24 cellular contexts compared by ENCODE assay signal in genomic region chr18:32303400-32303799, GRCh38.
"Had no signal": no experiment of that assay in that cellular context is flagged by ENCODE, and none has a peak within 500 bp of the region (broad histone marks: within the 10 kb centered on the region; RNA-seq: fewer than 3 reads in every experiment).

No MANE protein-coding gene starts in this region.

- ATAC-seq: activated CD8-positive, alpha-beta T cell treated with anti-CD3 and anti-CD28 coated beads, Interleukin-2, amount 10 ng/mL, durations not matched to agents 7 days and 5 days; stimulated activated memory B cell treated with anti-CD40 and anti-IgM and Interleukin-4, amounts not matched to agents 10 μg/mL and 1 μg/mL and 100 μg/mL, for 72 hours had no signal

- H3K36me3 Mint-ChIP-seq: immature natural killer cell; stimulated activated memory B cell treated with anti-CD40 and anti-IgM and Interleukin-4, amounts not matched to agents 10 μg/mL and 1 μg/mL and 100 μg/mL, for 72 hours had no signal

- H3K27ac ChIP-seq: hepatocyte, WERI-Rb-1 had no signal

- H3K9me3 Mint-ChIP-seq: activated CD4-positive, alpha-beta T cell treated with anti-CD3 and anti-CD28 coated beads, Interleukin-2, amount 10 ng/mL, durations not matched to agents 7 days and 5 days; activated T-helper 1 cell treated with anti-CD3 and anti-CD28 coated beads, Interleukin-12 subunit alpha, Interleukin-12 subunit beta, Interleukin-2, Interleukin-4 antibody, amounts not matched to agents 30 ng/mL and 10 ng/mL and 1 ng/mL, durations not matched to agents 14 hours and 24 hours and 36 hours; immature natural killer cell; stimulated activated memory B cell treated with anti-CD40 and anti-IgM and Interleukin-4, amounts not matched to agents 10 μg/mL and 1 μg/mL and 100 μg/mL, for 72 hours; type B pancreatic cell had no signal

- H3K27me3 ChIP-seq: hepatocyte, sigmoid colon, stomach, vagina had no signal

- H3K4me1 Mint-ChIP-seq: immature natural killer cell; stimulated activated memory B cell treated with anti-CD40 and anti-IgM and Interleukin-4, amounts not matched to agents 10 μg/mL and 1 μg/mL and 100 μg/mL, for 72 hours had no signal

- H3K4me3 Mint-ChIP-seq: activated CD4-positive, alpha-beta T cell treated with anti-CD3 and anti-CD28 coated beads, Interleukin-2, amount 10 ng/mL, durations not matched to agents 7 days and 5 days; activated CD8-positive, alpha-beta T cell treated with anti-CD3 and anti-CD28 coated beads, Interleukin-2, amount 10 ng/mL, durations not matched to agents 7 days and 5 days; activated T-helper 1 cell treated with anti-CD3 and anti-CD28 coated beads, Interleukin-12 subunit alpha, Interleukin-12 subunit beta, Interleukin-2, Interleukin-4 antibody, amounts not matched to agents 30 ng/mL and 10 ng/mL and 1 ng/mL, durations not matched to agents 14 hours and 24 hours and 36 hours; immature natural killer cell; stimulated activated memory B cell treated with anti-CD40 and anti-IgM and Interleukin-4, amounts not matched to agents 10 μg/mL and 1 μg/mL and 100 μg/mL, for 72 hours; type B pancreatic cell had no signal

- DNase-seq: activated CD4-positive, alpha-beta T cell treated with anti-CD3 and anti-CD28 coated beads, Interleukin-2, amount 10 ng/mL, durations not matched to agents 7 days and 5 days; activated CD4-positive, CD25-positive, alpha-beta regulatory T cell treated with anti-CD3 and anti-CD28 coated beads, Interleukin-2, amount 50 U/mL, for 72 hours; activated CD8-positive, alpha-beta T cell treated with anti-CD3 and anti-CD28 coated beads, Interleukin-2, amount 10 ng/mL, durations not matched to agents 7 days and 5 days; activated gamma-delta T cell; activated naive CD4-positive, alpha-beta T cell treated with anti-CD3 and anti-CD28 coated beads, Interleukin-2, amount 50 U/mL, for 16 hours; cortex of kidney; foreskin melanocyte; glutamatergic neuron; immature natural killer cell; kidney glomerular epithelial cell; left ventricle myocardium superior; mammary epithelial cell; occipital lobe; posterior cingulate gyrus; sigmoid colon; stimulated activated CD4-positive, alpha-beta T cell treated with anti-CD3 and anti-CD28 coated beads, Interleukin-15, amount 100 ng/mL, for 24 hours; stomach; WERI-Rb-1 had no signal

- H3K4me3 ChIP-seq: hepatocyte, sigmoid colon, smooth muscle cell, stomach, vagina had no signal

- H3K27me3 Mint-ChIP-seq: activated CD4-positive, alpha-beta T cell treated with anti-CD3 and anti-CD28 coated beads, Interleukin-2, amount 10 ng/mL, durations not matched to agents 7 days and 5 days; stimulated activated memory B cell treated with anti-CD40 and anti-IgM and Interleukin-4, amounts not matched to agents 10 μg/mL and 1 μg/mL and 100 μg/mL, for 72 hours; type B pancreatic cell had no signal

- H3K27ac Mint-ChIP-seq: activated CD4-positive, alpha-beta T cell treated with anti-CD3 and anti-CD28 coated beads, Interleukin-2, amount 10 ng/mL, durations not matched to agents 7 days and 5 days; activated CD8-positive, alpha-beta T cell treated with anti-CD3 and anti-CD28 coated beads, Interleukin-2, amount 10 ng/mL, durations not matched to agents 7 days and 5 days; activated T-helper 1 cell treated with anti-CD3 and anti-CD28 coated beads, Interleukin-12 subunit alpha, Interleukin-12 subunit beta, Interleukin-2, Interleukin-4 antibody, amounts not matched to agents 30 ng/mL and 10 ng/mL and 1 ng/mL, durations not matched to agents 14 hours and 24 hours and 36 hours; immature natural killer cell; stimulated activated memory B cell treated with anti-CD40 and anti-IgM and Interleukin-4, amounts not matched to agents 10 μg/mL and 1 μg/mL and 100 μg/mL, for 72 hours; type B pancreatic cell had no signal

- H3K9me3 ChIP-seq: sigmoid colon, stomach, vagina had no signal

- H3K36me3 ChIP-seq: sigmoid colon, stomach, vagina, WERI-Rb-1 had no signal
